In genomic region chr7:46150721-46151120, GRCh38 we compare ENCODE assay signal across 23 cellular contexts.
DNase-seq lines count a peak whose midpoint lies in the region; ATAC-seq, FAIRE-seq and TF ChIP-seq lines count a peak whose summit lies in the region.
"Had no signal": no experiment of that assay in that cellular context is flagged by ENCODE, and none has a peak within 500 bp of the region (broad histone marks: within the 10 kb centered on the region; RNA-seq: fewer than 3 reads in every experiment).

No MANE protein-coding gene starts in this region.

- DNase-seq in AG10803 (ENCODE audit: low read depth) (peak; percentile 83), astrocyte (ENCODE audit: low read depth) (peak; percentile 56), hepatocyte (ENCODE audit: low spot score) (no peak), trophoblast cell (no peak), NCI-H1105 (lab: John Stamatoyannopoulos, UW) (no peak), mesenchymal stem cell (no peak), MG63 (no peak)
- DNase-seq: BE2C, DMS153, DND-41, NCI-H1092, NCI-H1436, NCI-H187, NCI-H2081 treated with DMSO at 0.1 percent for 48 hours, NCI-H2171 treated with DMSO at 0.1 percent for 48 hours, NCI-H774 had no signal

- no peak overlapping the region for H4K12ac ChIP-seq in trophoblast cell (ENCODE audit: low read depth, low read length)

- H2AK5ac ChIP-seq in trophoblast cell (ENCODE audit: low read length) (no peak overlapping the region), mesenchymal stem cell (ENCODE audit: low read length, severe bottlenecking) (no peak overlapping the region)

- H3K4me2 ChIP-seq in astrocyte (ENCODE audit: low read length) (no peak overlapping the region), hepatocyte (no peak overlapping the region), trophoblast cell (ENCODE audit: low read length) (no peak overlapping the region), mesenchymal stem cell (ENCODE audit: low read length, poor library complexity, severe bottlenecking) (no peak overlapping the region)

- H3K27ac Mint-ChIP-seq in astrocyte (ENCODE audit: unreplicated experiment), result no peak overlapping the region
- H3K27ac Mint-ChIP-seq: IgD-negative memory B cell had no signal

- H3K27me3 ChIP-seq in astrocyte (ENCODE audit: insufficient read depth, low read length), result no peaks in the 10 kb centered on the region
- H3K27me3 ChIP-seq in hepatocyte, result no peaks in the 10 kb centered on the region
- no peaks in the 10 kb centered on the region for H3K27me3 ChIP-seq in trophoblast cell (ENCODE audit: insufficient read depth, low read length)
- no peaks in the 10 kb centered on the region for H3K27me3 ChIP-seq in mesenchymal stem cell (ENCODE audit: control insufficient read depth in 1 of 2, insufficient read depth in 1 of 2, low read length in 2 of 2)
- H3K27me3 ChIP-seq in MG63, result no peaks in the 10 kb centered on the region
- H3K27me3 ChIP-seq: BE2C had no signal

- no peak overlapping the region for H4K8ac ChIP-seq in trophoblast cell (ENCODE audit: low read depth, low read length)
- H4K8ac ChIP-seq in mesenchymal stem cell (ENCODE audit: low read length), result no peak overlapping the region

- peak; percentile 87 for FAIRE-seq in astrocyte (lab: Jason Lieb, UNC)
- FAIRE-seq: H1, RCC 7860 had no signal

- peak overlapping the region; percentile 24 for H2BK120ac ChIP-seq in trophoblast cell (ENCODE audit: insufficient read depth, low read length, poor library complexity)
- no peak overlapping the region for H2BK120ac ChIP-seq in mesenchymal stem cell (ENCODE audit: low read depth, low read length)

- H3K9me2 ChIP-seq in hepatocyte (replicated peaks; ENCODE audit: insufficient read depth), result no peaks in the 10 kb centered on the region

- H3K9ac ChIP-seq in astrocyte (ENCODE audit: low read length) (no peak overlapping the region), trophoblast cell (ENCODE audit: low read length) (no peak overlapping the region), mesenchymal stem cell (ENCODE audit: low read length) (no peak overlapping the region)

- H3K14ac ChIP-seq in trophoblast cell (ENCODE audit: low read length) (no peak overlapping the region), mesenchymal stem cell (ENCODE audit: low read length in 2 of 2) (no peak overlapping the region)

- no peaks in the 10 kb centered on the region for H3K36me3 Mint-ChIP-seq in astrocyte (ENCODE audit: low read depth, unreplicated experiment)
- H3K36me3 Mint-ChIP-seq: IgD-negative memory B cell had no signal

- no peak overlapping the region for H2BK5ac ChIP-seq in trophoblast cell (ENCODE audit: low read depth, low read length, poor library complexity)
- H2BK5ac ChIP-seq in mesenchymal stem cell (ENCODE audit: low read depth, low read length, poor library complexity, severe bottlenecking), result no peak overlapping the region

- peaks cover 41% of the 10 kb centered on the region for H3K79me1 ChIP-seq in trophoblast cell (ENCODE audit: low read length)
- H3K79me1 ChIP-seq in mesenchymal stem cell (replicated peaks; ENCODE audit: low read length, poor library complexity, severe bottlenecking), result no peaks in the 10 kb centered on the region

- H3K9me3 Mint-ChIP-seq in astrocyte (ENCODE audit: unreplicated experiment), result peaks cover 2% of the 10 kb centered on the region

- no peaks in the 10 kb centered on the region for H4K20me1 ChIP-seq in astrocyte (ENCODE audit: insufficient read depth, low read length)
- H4K20me1 ChIP-seq in hepatocyte (ENCODE audit: insufficient read depth, poor library complexity, severe bottlenecking), result no peaks in the 10 kb centered on the region

- ATAC-seq in GM21360 (IDR thresholded peaks at IDR 0.05; ENCODE audit: unreplicated experiment), result no peak
- ATAC-seq: HCT116, SK-N-SH treated with all-trans-retinoic acid at 6 μM for 48 hours had no signal

- H3K4ac ChIP-seq in trophoblast cell (ENCODE audit: low read depth, low read length), result no peak overlapping the region
- no peak overlapping the region for H3K4ac ChIP-seq in mesenchymal stem cell (ENCODE audit: low read depth in 1 of 2, low read length in 2 of 2)

- H2BK15ac ChIP-seq in mesenchymal stem cell (ENCODE audit: low read depth, poor library complexity, severe bottlenecking), result no peak overlapping the region

- H3K27me3 Mint-ChIP-seq in astrocyte (ENCODE audit: low read depth, unreplicated experiment), result no peaks in the 10 kb centered on the region
- H3K27me3 Mint-ChIP-seq: IgD-negative memory B cell had no signal

- H3K4me1 ChIP-seq in astrocyte (ENCODE audit: insufficient read depth, low read length) (peaks cover 10% of the 10 kb centered on the region), hepatocyte (ENCODE audit: insufficient read depth) (peaks cover 24% of the 10 kb centered on the region), trophoblast cell (ENCODE audit: control insufficient read depth in 1 of 2, insufficient read depth in 2 of 2, low read length in 2 of 2) (peaks cover 6 to 26% of the 10 kb centered on the region in 2 experiments), mesenchymal stem cell (ENCODE audit: control insufficient read depth, insufficient read depth, low read depth, low read length) (peaks cover 6% of the 10 kb centered on the region)
- H3K4me1 ChIP-seq: BE2C had no signal

- H3K23ac ChIP-seq in trophoblast cell (ENCODE audit: low read length), result no peak overlapping the region
- H3K23ac ChIP-seq in mesenchymal stem cell (ENCODE audit: low read length in 2 of 2), result no peak overlapping the region

- no peak overlapping the region for H2BK12ac ChIP-seq in trophoblast cell (ENCODE audit: low read length)
- no peak overlapping the region for H2BK12ac ChIP-seq in mesenchymal stem cell (ENCODE audit: low read length in 2 of 2)

- H3K36me3 ChIP-seq in astrocyte (ENCODE audit: insufficient read depth, low read length) (no peaks in the 10 kb centered on the region), hepatocyte (replicated peaks; ENCODE audit: insufficient read depth, low read depth) (no peaks in the 10 kb centered on the region), trophoblast cell (ENCODE audit: control insufficient read depth in 1 of 2, insufficient read depth in 2 of 2, low read length in 2 of 2) (no peaks in the 10 kb centered on the region), mesenchymal stem cell (ENCODE audit: control insufficient read depth in 1 of 2, insufficient read depth in 2 of 2, low read depth in 1 of 2, low read length in 2 of 2) (no peaks in the 10 kb centered on the region), MG63 (no peaks in the 10 kb centered on the region)
- H3K36me3 ChIP-seq: BE2C had no signal

- no peak overlapping the region for H3K4me3 ChIP-seq in AG10803 (ENCODE audit: low read length)
- no peak overlapping the region for H3K4me3 ChIP-seq in astrocyte (ENCODE audit: insufficient read depth, low read depth, low read length)
- no peak overlapping the region for H3K4me3 ChIP-seq in hepatocyte
- H3K4me3 ChIP-seq in trophoblast cell (ENCODE audit: low read depth, low read length), result no peak overlapping the region
- no peak overlapping the region for H3K4me3 ChIP-seq in mesenchymal stem cell (ENCODE audit: insufficient read depth in 1 of 2, low read depth in 1 of 2, low read length in 2 of 2)
- no peak overlapping the region for H3K4me3 ChIP-seq in MG63

- H3K9me3 ChIP-seq in astrocyte (ENCODE audit: insufficient read depth, low read depth, low read length) (no peaks in the 10 kb centered on the region), hepatocyte (ENCODE audit: low read depth) (no peaks in the 10 kb centered on the region), trophoblast cell (ENCODE audit: insufficient read depth, low read depth, low read length) (no peaks in the 10 kb centered on the region), mesenchymal stem cell (ENCODE audit: control insufficient read depth, low read length) (no peaks in the 10 kb centered on the region), MG63 (peaks cover 6% of the 10 kb centered on the region; the same call in 1 of the 2 replicates)
- H3K9me3 ChIP-seq: BE2C had no signal

- H4K91ac ChIP-seq in trophoblast cell (ENCODE audit: low read depth, low read length) (no peak overlapping the region), mesenchymal stem cell (ENCODE audit: low read length) (no peak overlapping the region)

- H3K18ac ChIP-seq in trophoblast cell (ENCODE audit: low read length) (no peak overlapping the region), mesenchymal stem cell (ENCODE audit: low read depth in 1 of 2, low read length in 2 of 2) (no peak overlapping the region)

- H3K79me2 ChIP-seq in astrocyte (ENCODE audit: insufficient read depth, low read length) (no peaks in the 10 kb centered on the region), hepatocyte (no peaks in the 10 kb centered on the region), trophoblast cell (ENCODE audit: control insufficient read depth, insufficient read depth, low read length, poor library complexity) (peaks cover 3% of the 10 kb centered on the region)

- H3K27ac ChIP-seq in astrocyte (ENCODE audit: low read depth, low read length), result no peak overlapping the region
- H3K27ac ChIP-seq in hepatocyte, result peak overlapping the region; percentile 25
- no peak overlapping the region for H3K27ac ChIP-seq in trophoblast cell (ENCODE audit: low read depth, low read length)
- no peak overlapping the region for H3K27ac ChIP-seq in mesenchymal stem cell (ENCODE audit: low read length, poor library complexity, severe bottlenecking)
- H3K27ac ChIP-seq: 22Rv1 had no signal

- H3K4me1 Mint-ChIP-seq in astrocyte (ENCODE audit: low read depth, unreplicated experiment), result peaks cover 27% of the 10 kb centered on the region
- H3K4me1 Mint-ChIP-seq: IgD-negative memory B cell had no signal

- H2AFZ ChIP-seq in astrocyte (ENCODE audit: low read depth, low read length) (no peak overlapping the region), hepatocyte (no peak overlapping the region), trophoblast cell (ENCODE audit: insufficient read depth, low read length, poor library complexity) (no peak overlapping the region), mesenchymal stem cell (ENCODE audit: low read depth, low read length) (no peak overlapping the region)

- TF ChIP-seq CTCF in AG10803 (conservative IDR thresholded peaks at IDR 0.05; ENCODE audit: low read length) (no peak), astrocyte (IDR thresholded peaks at IDR 0.05; ENCODE audit: insufficient read depth, low read depth, low read length) (no peak), hepatocyte (IDR thresholded peaks at IDR 0.05; ENCODE audit: poor library complexity) (no peak)

- no peak overlapping the region for H3K4me3 Mint-ChIP-seq in astrocyte (ENCODE audit: unreplicated experiment)
- H3K4me3 Mint-ChIP-seq: IgD-negative memory B cell had no signal

Comparison
In these comparisons a context has a peak if more than half of its experiments do, and no peak if none do; other contexts are left out.
1. DNase-seq: peak in AG10803 (single experiment) and astrocyte (single experiment); none in hepatocyte (single experiment), trophoblast cell (0 of 2), NCI-H1105 (single experiment), mesenchymal stem cell (single experiment) and MG63 (single experiment).